Comparison of ENCODE assay signal across 8 cellular contexts in genomic region chr6:113856011-113856551, GRCh38. TPM values are rescaled to one million over a fixed set of nuclear protein-coding genes. Genes with fewer than 3 reads are reported as not detected.
DNase-seq lines count a peak whose midpoint lies in the region; ATAC-seq, FAIRE-seq and TF ChIP-seq lines count a peak whose summit lies in the region.

No MANE protein-coding gene starts in this region.

- H3K4me3 ChIP-seq in Panc1 (ENCODE audit: low read depth in 2 of 2, low read length in 2 of 2), result peak overlapping the region; percentile 78 to 86
- H3K4me3 ChIP-seq in endothelial cell of umbilical vein (replicated peaks in 1 of 3; ENCODE audit: insufficient read depth in 1 of 3, low read depth in 1 of 3, low read length in 3 of 3), result peak overlapping the region; percentile 81 to 100 (median 100)

- peak; percentile 31 for ATAC-seq in Panc1
- ATAC-seq in GM21367 (IDR thresholded peaks at IDR 0.05; ENCODE audit: unreplicated experiment), result no peak

- H3K27ac Mint-ChIP-seq in CD14-positive monocyte, result no peak overlapping the region

- POLR2A ChIA-PET in Panc1 (lab: Charles Lee) (no interaction called here), endothelial cell of umbilical vein (lab: Charles Lee) (interaction anchor here (1.9 kb wide), 1 partner anchor 224 kb away, joined by 9 read pairs; no protein-coding TSS in a partner anchor)

- H3K79me2 ChIP-seq in endothelial cell of umbilical vein (ENCODE audit: control insufficient read depth, insufficient read depth, low read length), result peaks cover 39% of the 10 kb centered on the region

- H3K4me1 Mint-ChIP-seq in CD14-positive monocyte, result peaks cover 11% of the 10 kb centered on the region

- no peaks in the 10 kb centered on the region for H3K9me1 ChIP-seq in endothelial cell of umbilical vein (replicated peaks; ENCODE audit: control insufficient read depth, extremely low read depth, insufficient read depth, low read length)

- FAIRE-seq in endothelial cell of umbilical vein (lab: Jason Lieb, UNC), result no peak

- peak overlapping the region; percentile 95 for H3K4me2 ChIP-seq in endothelial cell of umbilical vein (ENCODE audit: insufficient read depth, low read length)

- no peaks in the 10 kb centered on the region for H4K20me1 ChIP-seq in endothelial cell of umbilical vein (replicated peaks; ENCODE audit: control insufficient read depth, extremely low read depth, insufficient read depth, low read length)

- H2AFZ ChIP-seq in endothelial cell of umbilical vein (ENCODE audit: low read depth, low read length), result peak overlapping the region; percentile 51

- H3K27me3 Mint-ChIP-seq in CD14-positive monocyte (ENCODE audit: low read depth in 3 of 3), result peaks cover 5 to 26% (median 6%) of the 10 kb centered on the region in 3 donors

- H3K9me3 ChIP-seq in Panc1 (ENCODE audit: control insufficient read depth, insufficient read depth, low read depth, low read length) (no peaks in the 10 kb centered on the region), endothelial cell of umbilical vein (replicated peaks; ENCODE audit: control insufficient read depth, insufficient read depth, low read length) (no peaks in the 10 kb centered on the region)

- no peak for TF ChIP-seq CTCF in C4-2B (conservative IDR thresholded peaks at IDR 0.05)
- no peak for TF ChIP-seq CTCF in Panc1 (IDR thresholded peaks at IDR 0.05)
- no peak for TF ChIP-seq CTCF in endothelial cell of umbilical vein (IDR thresholded peaks at IDR 0.05; ENCODE audit: extremely low read depth in 1 of 2, insufficient read depth in 1 of 2, low read depth in 1 of 2, low read length in 2 of 2)
- no peak for TF ChIP-seq CTCF in CD14-positive monocyte (IDR thresholded peaks at IDR 0.05)

- H3K27ac ChIP-seq in C4-2B, result peak overlapping the region; percentile 100; the same call in 1 of the 2 replicates
- H3K27ac ChIP-seq in Panc1 (ENCODE audit: low read length), result peak overlapping the region; percentile 57
- peak overlapping the region; percentile 100 for H3K27ac ChIP-seq in endothelial cell of umbilical vein (ENCODE audit: insufficient read depth, low read depth, low read length)

- DNase-seq in HT-29 (ENCODE audit: low spot score) (peak; percentile 71), Panc1 (ENCODE audit: low read depth, low spot score) (no peak), endothelial cell of umbilical vein (ENCODE audit: low read depth, low spot score) (no peak), mucosa of gallbladder (ENCODE audit: low spot score) (peak; percentile 16), GDM1 (lab: John Stamatoyannopoulos, UW) (no peak), CD14-positive monocyte (ENCODE audit: low spot score) (no peak)

- H3K27me3 ChIP-seq in Panc1 (ENCODE audit: control insufficient read depth, insufficient read depth, low read length), result peaks cover 21% of the 10 kb centered on the region
- H3K27me3 ChIP-seq in endothelial cell of umbilical vein (ENCODE audit: control insufficient read depth in 2 of 2, insufficient read depth in 2 of 2, low read length in 2 of 2), result no peaks in the 10 kb centered on the region

- TF ChIP-seq POLR2A in endothelial cell of umbilical vein (IDR thresholded peaks at IDR 0.05; ENCODE audit: low read depth, low read length), result peak; percentile 38

- CTCF ChIA-PET in Panc1 (lab: Charles Lee), result no interaction called here
- CTCF ChIA-PET in endothelial cell of umbilical vein (lab: Charles Lee), result interaction anchor here (0.9 to 2.5 kb wide), 5 partner anchors 23 to 673 kb away, joined by 3 to 13 read pairs (median 4); no protein-coding TSS in a partner anchor

- H3K4me1 ChIP-seq in Panc1 (ENCODE audit: control insufficient read depth, insufficient read depth, low read length) (peaks cover 6% of the 10 kb centered on the region; the same call in 1 of the 2 replicates), endothelial cell of umbilical vein (ENCODE audit: control insufficient read depth, extremely low read depth, insufficient read depth, low read length) (peaks cover 21% of the 10 kb centered on the region)

- intact Hi-C loops in Panc1 (cut with micrococcal nuclease; ENCODE audit: unreplicated experiment) (loop anchor here (5.0 to 10.0 kb wide), 4 partner anchors 441 to 1674 kb away; no protein-coding TSS in a partner anchor), endothelial cell of umbilical vein (cut with micrococcal nuclease) (loop anchor here (1.0 to 5.0 kb wide), 3 partner anchors 504 to 806 kb away; no protein-coding TSS in a partner anchor), CD14-positive monocyte (cut with micrococcal nuclease) (loop anchor here (2.0 to 10.0 kb wide), 6 partner anchors 49 to 549 kb away; no protein-coding TSS in a partner anchor)

- peak overlapping the region; percentile 100 for H3K9ac ChIP-seq in endothelial cell of umbilical vein (replicated peaks; ENCODE audit: extremely low read depth, insufficient read depth, low read length)

- H3K9me3 Mint-ChIP-seq in CD14-positive monocyte, result peaks cover 0 to 7% (median 0%) of the 10 kb centered on the region in 7 donors

- in situ Hi-C loops in Panc1 (cut with HindIII; ENCODE audit: low pct_unique_long_range_greater_than_20kb, low sequenced_read_pairs), result no loop called here

- H3K36me3 Mint-ChIP-seq in CD14-positive monocyte, result peaks cover 7 to 15% of the 10 kb centered on the region in 2 donors

- BruUV-seq in Panc1 (replicated peaks; lab: Mats Ljungman, UMichigan), result no TSS peak
- no TSS peak for BruUV-seq in endothelial cell of umbilical vein (replicated peaks; lab: Mats Ljungman, UMichigan)

- H3K36me3 ChIP-seq in Panc1 (ENCODE audit: control insufficient read depth, insufficient read depth, low read length) (peaks cover 4% of the 10 kb centered on the region; the same call in 1 of the 2 replicates), endothelial cell of umbilical vein (ENCODE audit: control insufficient read depth in 2 of 2, extremely low read depth in 1 of 2, insufficient read depth in 2 of 2, low read length in 2 of 2) (peaks cover 0 to 5% of the 10 kb centered on the region in 2 experiments)

- H3K4me3 Mint-ChIP-seq in CD14-positive monocyte, result no peak overlapping the region

- dilution Hi-C loops in endothelial cell of umbilical vein (cut with MboI; ENCODE audit: extremely low pct_ligation_motif_present, low sequenced_read_pairs), result no loop called here

TF ChIP-seq in endothelial cell of umbilical vein, 7 proteins besides CTCF, POLR2A, EP300 and RAD21:
- TF ChIP-seq MAX (IDR thresholded peaks at IDR 0.05; ENCODE audit: insufficient read depth, insufficient read length), result no peak
- no peak for TF ChIP-seq EZH2 (IDR thresholded peaks at IDR 0.05; ENCODE audit: borderline replicate concordance, low read depth, low read length, severe bottlenecking)

RNA-seq across cellular contexts. Expression of gene MARCKS, which starts 1.1 kb away (rescaled TPM):
- total RNA-seq in HT-29 (2014; rRNA removed; shearing (Covaris generic)), result 49.6 and 53.1 TPM in 2 replicates
- 35.3 TPM for total RNA-seq in Panc1 (2021; ENCODE audit: unreplicated experiment)
- 30.9 TPM for polyA plus RNA-seq in Panc1 (2012; ENCODE audit: insufficient read length)
- 315 and 320 TPM in 2 replicates for total RNA-seq in endothelial cell of umbilical vein
- polyA plus RNA-seq in endothelial cell of umbilical vein, result 49.4 and 59.5 TPM in 2 replicates
- 48.1 and 49.8 TPM in 2 replicates for polyA plus RNA-seq in endothelial cell of umbilical vein (2011; cell fraction: cytosol; rRNA removed)
- 29.3 and 49.6 TPM in 2 replicates for polyA plus RNA-seq in endothelial cell of umbilical vein (2011; cell fraction: nucleus; rRNA removed)
- 92.8 and 127 TPM in 2 replicates for polyA plus RNA-seq in endothelial cell of umbilical vein (2012)
- polyA minus RNA-seq in endothelial cell of umbilical vein, result 50.2 and 68.0 TPM in 2 replicates
- 0.41 TPM for polyA minus RNA-seq in endothelial cell of umbilical vein (2011; cell fraction: cytosol; rRNA and poly(A)+ RNA removed)
- polyA minus RNA-seq in endothelial cell of umbilical vein (2011; cell fraction: nucleus; rRNA and poly(A)+ RNA removed), result 47.8 and 63.8 TPM in 2 replicates
- total RNA-seq in mucosa of gallbladder, result 114 TPM
- polyA plus RNA-seq in CD14-positive monocyte, result 10 to 100 TPM; 12.1 to 14.4 TPM

Comparison
In these comparisons a context has a peak if more than half of its experiments do, and no peak if none do; other contexts are left out.
1. DNase-seq: peak in HT-29 (single experiment) and mucosa of gallbladder (single experiment); none in Panc1 (single experiment), endothelial cell of umbilical vein (single experiment), GDM1 (single experiment) and CD14-positive monocyte (single experiment).
2. Peak in every context shown above with its lines, with median percentiles within 50 percentile points of each other: H3K27ac ChIP-seq.